26 cellular contexts compared by ENCODE assay signal in the genomic region with DNA sequence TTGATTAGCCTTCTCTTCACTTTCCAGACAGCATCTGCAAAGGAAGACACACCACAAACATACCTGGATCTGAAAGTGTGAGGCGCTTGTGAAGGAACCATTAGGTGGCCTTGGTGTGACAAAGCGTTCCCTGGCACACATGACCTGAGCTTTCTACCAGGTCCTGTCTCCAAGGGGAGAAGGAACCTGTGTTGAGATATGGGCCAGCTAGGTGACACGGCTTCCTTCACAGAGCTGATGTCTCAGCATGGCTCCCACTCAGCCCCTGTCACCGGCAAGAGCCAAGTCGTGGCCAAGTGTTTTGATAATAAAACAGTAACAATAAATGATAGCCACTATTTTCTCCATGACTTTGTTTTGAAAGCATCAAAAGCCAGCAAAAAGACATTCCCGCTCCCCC. TPM values are rescaled to one million over a fixed set of nuclear protein-coding genes. Genes with fewer than 3 reads are reported as not detected.
DNase-seq lines count a peak whose midpoint lies in the region; ATAC-seq and TF ChIP-seq lines count a peak whose summit lies in the region.
"Had no signal": no experiment of that assay in that cellular context is flagged by ENCODE, and none has a peak within 500 bp of the region (broad histone marks: within the 10 kb centered on the region; RNA-seq: fewer than 3 reads in every experiment).

No MANE protein-coding gene starts in this region.

- no peaks in the 10 kb centered on the region for H3K27me3 ChIP-seq in CD4-positive, alpha-beta T cell (ENCODE audit: control insufficient read depth, insufficient read depth, low read length)

- no peak for ATAC-seq in CD4-positive, alpha-beta T cell (ENCODE audit: poor library complexity)
- no peak for ATAC-seq in activated naive CD8-positive, alpha-beta T cell treated with anti-CD3 and anti-CD28 coated beads, Interleukin-2, amount 50 U/mL, for 24 hours
- no peak for ATAC-seq in natural killer cell
- no peak for ATAC-seq in left colon
- ATAC-seq: activated CD4-positive, CD25-positive, alpha-beta regulatory T cell treated with anti-CD3 and anti-CD28 coated beads, Interleukin-2, amount 50 U/mL, for 24 hours; GM23338; left ventricle myocardium superior; stimulated activated naive B cell treated with anti-CD40 and anti-IgM and Interleukin-4, amounts not matched to agents 10 μg/mL and 1 μg/mL and 100 μg/mL, for 72 hours had no signal

- peaks cover 53% of the 10 kb centered on the region for H3K4me1 Mint-ChIP-seq in T-helper 1 cell treated with Interleukin-12 subunit alpha and Interleukin-12 subunit beta and Interleukin-4 antibody, amounts not matched to agents 30 μg/mL and 1 μg/mL, for 36 hours (ENCODE audit: low read depth)
- H3K4me1 Mint-ChIP-seq in CD4-positive, alpha-beta T cell (ENCODE audit: low read depth) = peaks cover 85% of the 10 kb centered on the region
- H3K4me1 Mint-ChIP-seq in activated naive CD8-positive, alpha-beta T cell treated with anti-CD3 and anti-CD28 coated beads, Interleukin-2, amount 50 U/mL, for 24 hours = peaks cover 82% of the 10 kb centered on the region
- peaks cover 57 to 59% of the 10 kb centered on the region in 2 donors for H3K4me1 Mint-ChIP-seq in natural killer cell

- POLR2A ChIA-PET in CD4-positive, alpha-beta T cell (lab: Charles Lee) = interaction anchor here (0.8 to 6.7 kb wide), 12 partner anchors 8 to 65 kb away, joined by 3 to 146 read pairs (median 5); a partner anchor contains a TSS

- no peak overlapping the region for H3K4me3 Mint-ChIP-seq in T-helper 1 cell treated with Interleukin-12 subunit alpha and Interleukin-12 subunit beta and Interleukin-4 antibody, amounts not matched to agents 30 μg/mL and 1 μg/mL, for 36 hours
- H3K4me3 Mint-ChIP-seq in CD4-positive, alpha-beta T cell = peak overlapping the region; percentile 66
- no peak overlapping the region for H3K4me3 Mint-ChIP-seq in activated naive CD8-positive, alpha-beta T cell treated with anti-CD3 and anti-CD28 coated beads, Interleukin-2, amount 50 U/mL, for 24 hours
- no peak overlapping the region for H3K4me3 Mint-ChIP-seq in natural killer cell
- H3K4me3 Mint-ChIP-seq: GM23338; stimulated activated naive B cell treated with anti-CD40 and anti-IgM and Interleukin-4, amounts not matched to agents 10 μg/mL and 1 μg/mL and 100 μg/mL, for 72 hours had no signal

- DNase-seq in T-helper 1 cell (no peak), natural killer cell (no peak), NCI-H2196 (lab: John Stamatoyannopoulos, UW; ENCODE audit: unreplicated experiment) (no peak), left colon (no peak), LoVo (ENCODE audit: low spot score) (no peak)
- no peak for DNase-seq in CD4-positive, alpha-beta T cell
- no peak for DNase-seq in activated naive CD8-positive, alpha-beta T cell treated with anti-CD3 and anti-CD28 coated beads, Interleukin-2, amount 50 U/mL, for 24 hours
- DNase-seq: activated effector memory CD4-positive, alpha-beta T cell treated with anti-CD3 and anti-CD28 coated beads, Interleukin-2, amount 50 U/mL, for 16 hours; aorta; caudate nucleus; dorsolateral prefrontal cortex; left ventricle myocardium superior; MV-4-11; NCI-H1694; NCI-H2171 treated with DMSO at 0.1 percent for 48 hours; NCI-H526; RPMI8226; stimulated activated CD4-positive, alpha-beta T cell treated with anti-CD3 and anti-CD28 coated beads, Interleukin-1b, Interleukin-23, amount 100 ng/mL, for 48 hours; stimulated activated naive B cell treated with anti-CD40 and anti-IgM and Interleukin-4, amounts not matched to agents 10 μg/mL and 1 μg/mL and 100 μg/mL, for 72 hours; T1000 had no signal

- no peaks in the 10 kb centered on the region for H3K9me3 ChIP-seq in CD4-positive, alpha-beta T cell (ENCODE audit: control insufficient read depth, low read length)

- intact Hi-C loops in CD4-positive, alpha-beta T cell (cut with DNase I, micrococcal nuclease) = loop anchor here in 1 of 2 experiments (2.0 kb wide), 1 partner anchor 30 kb away; no protein-coding TSS in a partner anchor
- intact Hi-C loops in natural killer cell (cut with micrococcal nuclease) = no loop called here
- intact Hi-C loops in left colon (cut with DNase I, micrococcal nuclease) = no loop called here

- H3K9me3 Mint-ChIP-seq in T-helper 1 cell treated with Interleukin-12 subunit alpha and Interleukin-12 subunit beta and Interleukin-4 antibody, amounts not matched to agents 30 μg/mL and 1 μg/mL, for 36 hours = peaks cover 8% of the 10 kb centered on the region
- no peaks in the 10 kb centered on the region for H3K9me3 Mint-ChIP-seq in CD4-positive, alpha-beta T cell
- no peaks in the 10 kb centered on the region for H3K9me3 Mint-ChIP-seq in activated naive CD8-positive, alpha-beta T cell treated with anti-CD3 and anti-CD28 coated beads, Interleukin-2, amount 50 U/mL, for 24 hours
- no peaks in the 10 kb centered on the region for H3K9me3 Mint-ChIP-seq in natural killer cell
- H3K9me3 Mint-ChIP-seq: GM23338; stimulated activated naive B cell treated with anti-CD40 and anti-IgM and Interleukin-4, amounts not matched to agents 10 μg/mL and 1 μg/mL and 100 μg/mL, for 72 hours had no signal

- no peak for TF ChIP-seq CTCF in CD4-positive, alpha-beta T cell (IDR thresholded peaks at IDR 0.05)
- no peak for TF ChIP-seq CTCF in natural killer cell (IDR thresholded peaks at IDR 0.05)

- CTCF ChIA-PET in CD4-positive, alpha-beta T cell (lab: Charles Lee) = interaction anchor here (0.8 to 4.4 kb wide), 5 partner anchors 23 to 70 kb away, joined by 3 to 17 read pairs (median 6); no protein-coding TSS in a partner anchor

- H3K27ac ChIP-seq in CD4-positive, alpha-beta T cell (ENCODE audit: low read depth, low read length) = no peak overlapping the region
- H3K27ac ChIP-seq: 22Rv1, dorsolateral prefrontal cortex, epithelial cell of prostate had no signal

- H3K27me3 Mint-ChIP-seq in T-helper 1 cell treated with Interleukin-12 subunit alpha and Interleukin-12 subunit beta and Interleukin-4 antibody, amounts not matched to agents 30 μg/mL and 1 μg/mL, for 36 hours (ENCODE audit: low read depth) = peaks cover 12% of the 10 kb centered on the region
- H3K27me3 Mint-ChIP-seq in CD4-positive, alpha-beta T cell = no peaks in the 10 kb centered on the region
- no peaks in the 10 kb centered on the region for H3K27me3 Mint-ChIP-seq in activated naive CD8-positive, alpha-beta T cell treated with anti-CD3 and anti-CD28 coated beads, Interleukin-2, amount 50 U/mL, for 24 hours
- no peaks in the 10 kb centered on the region for H3K27me3 Mint-ChIP-seq in natural killer cell (ENCODE audit: low read depth in 2 of 2)
- H3K27me3 Mint-ChIP-seq: stimulated activated naive B cell treated with anti-CD40 and anti-IgM and Interleukin-4, amounts not matched to agents 10 μg/mL and 1 μg/mL and 100 μg/mL, for 72 hours had no signal

- peaks cover 2% of the 10 kb centered on the region for H3K36me3 Mint-ChIP-seq in T-helper 1 cell treated with Interleukin-12 subunit alpha and Interleukin-12 subunit beta and Interleukin-4 antibody, amounts not matched to agents 30 μg/mL and 1 μg/mL, for 36 hours (ENCODE audit: low read depth)
- H3K36me3 Mint-ChIP-seq in CD4-positive, alpha-beta T cell (ENCODE audit: low read depth) = no peaks in the 10 kb centered on the region
- no peaks in the 10 kb centered on the region for H3K36me3 Mint-ChIP-seq in activated naive CD8-positive, alpha-beta T cell treated with anti-CD3 and anti-CD28 coated beads, Interleukin-2, amount 50 U/mL, for 24 hours (ENCODE audit: low read depth)
- no peaks in the 10 kb centered on the region for H3K36me3 Mint-ChIP-seq in natural killer cell
- H3K36me3 Mint-ChIP-seq: stimulated activated naive B cell treated with anti-CD40 and anti-IgM and Interleukin-4, amounts not matched to agents 10 μg/mL and 1 μg/mL and 100 μg/mL, for 72 hours had no signal

- H3K27ac Mint-ChIP-seq in T-helper 1 cell treated with Interleukin-12 subunit alpha and Interleukin-12 subunit beta and Interleukin-4 antibody, amounts not matched to agents 30 μg/mL and 1 μg/mL, for 36 hours = peak overlapping the region; percentile 8
- H3K27ac Mint-ChIP-seq in CD4-positive, alpha-beta T cell = peak overlapping the region; percentile 96
- peak overlapping the region; percentile 89 for H3K27ac Mint-ChIP-seq in activated naive CD8-positive, alpha-beta T cell treated with anti-CD3 and anti-CD28 coated beads, Interleukin-2, amount 50 U/mL, for 24 hours
- H3K27ac Mint-ChIP-seq in natural killer cell = peak overlapping the region; percentile 94 to 99
- H3K27ac Mint-ChIP-seq: GM23338 had no signal

RNA-seq across cellular contexts. Expression of a gene that starts 20.3 kb away (rescaled TPM):
- total RNA-seq in CD4-positive, alpha-beta T cell = 100 to 1,000 TPM; 245 to 261 TPM
- total RNA-seq in natural killer cell (100 to 1,000 TPM; 139 to 291 (median 178) TPM), left colon (1 to 10 TPM; 2.2 to 2.8 TPM)
- total RNA-seq: GM23338, pulmonary artery endothelial cell had no signal

Comparison
In these comparisons a context has a peak if more than half of its experiments do, and no peak if none do; other contexts are left out.
1. H3K27ac Mint-ChIP-seq: peak in every context shown above with its lines; median percentile 96 in natural killer cell; 96 in CD4-positive, alpha-beta T cell; 89 in activated naive CD8-positive, alpha-beta T cell treated with anti-CD3 and anti-CD28 coated beads, Interleukin-2, amount 50 U/mL, for 24 hours; 8 in T-helper 1 cell treated with Interleukin-12 subunit alpha and Interleukin-12 subunit beta and Interleukin-4 antibody, amounts not matched to agents 30 μg/mL and 1 μg/mL, for 36 hours.
2. RNA of a gene that starts 20.3 kb away (total RNA-seq): 245 to 261 TPM in CD4-positive, alpha-beta T cell and 139 to 291 TPM in natural killer cell; 2.2 to 2.8 TPM in left colon; every median in the first group is over 10 times any median in the second.